1 cellular context compared by ENCODE assay signal in the genomic region with DNA sequence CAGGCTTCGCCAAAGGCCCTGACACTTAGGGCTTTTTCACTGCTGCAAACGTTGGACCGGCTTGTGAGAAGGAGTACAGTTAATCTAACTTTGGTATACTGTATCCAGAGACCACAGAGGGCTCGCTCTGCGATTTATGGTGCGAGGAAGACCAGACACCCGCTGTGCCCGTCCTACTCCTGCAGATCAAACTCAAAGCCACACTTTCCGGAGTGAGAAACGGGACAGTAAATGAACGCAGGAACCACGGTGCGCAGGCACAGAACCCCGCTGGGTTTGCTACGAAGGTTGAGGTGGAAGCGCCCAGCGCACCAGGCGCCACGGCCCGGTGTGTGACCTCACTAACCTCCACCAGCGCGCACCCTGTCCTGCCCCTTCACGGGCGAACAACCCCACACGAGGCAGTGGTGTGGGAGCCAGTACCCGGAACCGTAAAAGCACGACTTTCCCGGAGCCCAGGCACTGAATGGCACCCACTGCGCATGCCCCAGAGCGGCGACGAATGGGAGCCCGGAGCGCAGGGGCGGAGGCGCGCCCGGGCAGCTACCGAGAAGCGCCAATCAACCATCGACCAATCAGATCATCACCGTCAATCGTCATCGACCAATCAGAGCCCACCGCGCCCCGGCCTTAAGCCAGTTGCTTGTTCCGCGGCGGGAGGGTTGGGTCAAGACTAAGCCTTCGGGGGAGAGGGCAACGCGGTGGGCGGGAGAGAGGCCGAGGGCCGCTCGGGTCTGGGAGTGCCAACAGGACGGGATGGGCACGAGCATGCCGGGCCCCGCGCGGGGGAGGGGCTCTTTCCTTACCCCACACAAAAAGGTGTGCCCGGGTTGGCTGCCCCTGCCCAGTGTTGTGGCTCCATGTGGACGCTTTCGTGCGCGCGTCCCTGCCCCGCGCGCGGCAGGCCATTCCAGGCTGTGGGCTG.
TF ChIP-seq lines count a peak whose summit lies in the region.

No MANE protein-coding gene starts in this region.

TF ChIP-seq in HepG2, 621 proteins besides CTCF, POLR2A, EP300 and RAD21 (continued from another document and continues in another):
- TF ChIP-seq, protein P1, sequence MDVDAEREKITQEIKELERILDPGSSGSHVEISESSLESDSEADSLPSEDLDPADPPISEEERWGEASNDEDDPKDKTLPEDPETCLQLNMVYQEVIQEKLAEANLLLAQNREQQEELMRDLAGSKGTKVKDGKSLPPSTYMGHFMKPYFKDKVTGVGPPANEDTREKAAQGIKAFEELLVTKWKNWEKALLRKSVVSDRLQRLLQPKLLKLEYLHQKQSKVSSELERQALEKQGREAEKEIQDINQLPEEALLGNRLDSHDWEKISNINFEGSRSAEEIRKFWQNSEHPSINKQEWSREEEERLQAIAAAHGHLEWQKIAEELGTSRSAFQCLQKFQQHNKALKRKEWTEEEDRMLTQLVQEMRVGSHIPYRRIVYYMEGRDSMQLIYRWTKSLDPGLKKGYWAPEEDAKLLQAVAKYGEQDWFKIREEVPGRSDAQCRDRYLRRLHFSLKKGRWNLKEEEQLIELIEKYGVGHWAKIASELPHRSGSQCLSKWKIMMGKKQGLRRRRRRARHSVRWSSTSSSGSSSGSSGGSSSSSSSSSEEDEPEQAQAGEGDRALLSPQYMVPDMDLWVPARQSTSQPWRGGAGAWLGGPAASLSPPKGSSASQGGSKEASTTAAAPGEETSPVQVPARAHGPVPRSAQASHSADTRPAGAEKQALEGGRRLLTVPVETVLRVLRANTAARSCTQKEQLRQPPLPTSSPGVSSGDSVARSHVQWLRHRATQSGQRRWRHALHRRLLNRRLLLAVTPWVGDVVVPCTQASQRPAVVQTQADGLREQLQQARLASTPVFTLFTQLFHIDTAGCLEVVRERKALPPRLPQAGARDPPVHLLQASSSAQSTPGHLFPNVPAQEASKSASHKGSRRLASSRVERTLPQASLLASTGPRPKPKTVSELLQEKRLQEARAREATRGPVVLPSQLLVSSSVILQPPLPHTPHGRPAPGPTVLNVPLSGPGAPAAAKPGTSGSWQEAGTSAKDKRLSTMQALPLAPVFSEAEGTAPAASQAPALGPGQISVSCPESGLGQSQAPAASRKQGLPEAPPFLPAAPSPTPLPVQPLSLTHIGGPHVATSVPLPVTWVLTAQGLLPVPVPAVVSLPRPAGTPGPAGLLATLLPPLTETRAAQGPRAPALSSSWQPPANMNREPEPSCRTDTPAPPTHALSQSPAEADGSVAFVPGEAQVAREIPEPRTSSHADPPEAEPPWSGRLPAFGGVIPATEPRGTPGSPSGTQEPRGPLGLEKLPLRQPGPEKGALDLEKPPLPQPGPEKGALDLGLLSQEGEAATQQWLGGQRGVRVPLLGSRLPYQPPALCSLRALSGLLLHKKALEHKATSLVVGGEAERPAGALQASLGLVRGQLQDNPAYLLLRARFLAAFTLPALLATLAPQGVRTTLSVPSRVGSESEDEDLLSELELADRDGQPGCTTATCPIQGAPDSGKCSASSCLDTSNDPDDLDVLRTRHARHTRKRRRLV (CRISPR knock-in tag; IDR thresholded peaks at IDR 0.05): no peak
- TF ChIP-seq ARID2 (CRISPR knock-in tag; IDR thresholded peaks at IDR 0.05; ENCODE audit: borderline replicate concordance): 0 out of 2 replicates have a peak, but pooled peaks have one; percentile 42
- no peak for TF ChIP-seq ATM (IDR thresholded peaks at IDR 0.05; ENCODE audit: borderline replicate concordance)
- TF ChIP-seq ZBTB8A (CRISPR knock-in tag; IDR thresholded peaks at IDR 0.05; ENCODE audit: borderline replicate concordance, low read depth): no peak
- TF ChIP-seq ARHGAP35 (CRISPR knock-in tag; IDR thresholded peaks at IDR 0.05; ENCODE audit: borderline replicate concordance): no peak
- peak; percentile 76 for TF ChIP-seq HOXA5 (CRISPR knock-in tag; IDR thresholded peaks at IDR 0.05)
- no peak for TF ChIP-seq ZNF773 (CRISPR knock-in tag; IDR thresholded peaks at IDR 0.05; ENCODE audit: borderline replicate concordance)
- TF ChIP-seq ZNF792 (CRISPR knock-in tag; IDR thresholded peaks at IDR 0.05): no peak
- no peak; the same call in 1 of the 2 replicates for TF ChIP-seq SMAD3 (CRISPR knock-in tag; IDR thresholded peaks at IDR 0.05)
- no peak for TF ChIP-seq ERF (CRISPR knock-in tag; IDR thresholded peaks at IDR 0.05)
- TF ChIP-seq EZH2 (conservative IDR thresholded peaks at IDR 0.05; ENCODE audit: low read depth, low read length): no peak
- TF ChIP-seq TBP (CRISPR knock-in tag; IDR thresholded peaks at IDR 0.05): no peak
- TF ChIP-seq, protein P2, sequence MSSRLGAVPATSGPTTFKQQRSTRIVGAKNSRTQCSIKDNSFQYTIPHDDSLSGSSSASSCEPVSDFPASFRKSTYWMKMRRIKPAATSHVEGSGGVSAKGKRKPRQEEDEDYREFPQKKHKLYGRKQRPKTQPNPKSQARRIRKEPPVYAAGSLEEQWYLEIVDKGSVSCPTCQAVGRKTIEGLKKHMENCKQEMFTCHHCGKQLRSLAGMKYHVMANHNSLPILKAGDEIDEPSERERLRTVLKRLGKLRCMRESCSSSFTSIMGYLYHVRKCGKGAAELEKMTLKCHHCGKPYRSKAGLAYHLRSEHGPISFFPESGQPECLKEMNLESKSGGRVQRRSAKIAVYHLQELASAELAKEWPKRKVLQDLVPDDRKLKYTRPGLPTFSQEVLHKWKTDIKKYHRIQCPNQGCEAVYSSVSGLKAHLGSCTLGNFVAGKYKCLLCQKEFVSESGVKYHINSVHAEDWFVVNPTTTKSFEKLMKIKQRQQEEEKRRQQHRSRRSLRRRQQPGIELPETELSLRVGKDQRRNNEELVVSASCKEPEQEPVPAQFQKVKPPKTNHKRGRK (CRISPR knock-in tag; IDR thresholded peaks at IDR 0.05): no peak
- TF ChIP-seq RBM22 (optimal IDR thresholded peaks at IDR 0.05; ENCODE audit: low read length): no peak
- peak; percentile 72 for TF ChIP-seq RBM39 (IDR thresholded peaks at IDR 0.05; ENCODE audit: low read depth, low read length, poor library complexity, severe bottlenecking)
- no peak for TF ChIP-seq ZSCAN29 (CRISPR knock-in tag; conservative IDR thresholded peaks at IDR 0.05)
- TF ChIP-seq, protein P3, sequence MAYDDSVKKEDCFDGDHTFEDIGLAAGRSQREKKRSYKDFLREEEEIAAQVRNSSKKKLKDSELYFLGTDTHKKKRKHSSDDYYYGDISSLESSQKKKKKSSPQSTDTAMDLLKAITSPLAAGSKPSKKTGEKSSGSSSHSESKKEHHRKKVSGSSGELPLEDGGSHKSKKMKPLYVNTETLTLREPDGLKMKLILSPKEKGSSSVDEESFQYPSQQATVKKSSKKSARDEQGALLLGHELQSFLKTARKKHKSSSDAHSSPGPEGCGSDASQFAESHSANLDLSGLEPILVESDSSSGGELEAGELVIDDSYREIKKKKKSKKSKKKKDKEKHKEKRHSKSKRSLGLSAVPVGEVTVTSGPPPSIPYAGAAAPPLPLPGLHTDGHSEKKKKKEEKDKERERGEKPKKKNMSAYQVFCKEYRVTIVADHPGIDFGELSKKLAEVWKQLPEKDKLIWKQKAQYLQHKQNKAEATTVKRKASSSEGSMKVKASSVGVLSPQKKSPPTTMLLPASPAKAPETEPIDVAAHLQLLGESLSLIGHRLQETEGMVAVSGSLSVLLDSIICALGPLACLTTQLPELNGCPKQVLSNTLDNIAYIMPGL (CRISPR knock-in tag; IDR thresholded peaks at IDR 0.05; ENCODE audit: borderline replicate concordance in 1 of 2, low read depth in 1 of 2): no peak
- TF ChIP-seq HNRNPK (IDR thresholded peaks at IDR 0.05; ENCODE audit: low read depth, low read length, poor library complexity, severe bottlenecking): peak; percentile 36
- peak; percentile 17; the same call in 1 of the 2 replicates for TF ChIP-seq ZNF891 (CRISPR knock-in tag; IDR thresholded peaks at IDR 0.05)
- no peak for TF ChIP-seq GTF3A (CRISPR knock-in tag; conservative IDR thresholded peaks at IDR 0.05)
- no peak for TF ChIP-seq ZNF766 (CRISPR knock-in tag; IDR thresholded peaks at IDR 0.05; ENCODE audit: borderline replicate concordance)
- no peak for TF ChIP-seq U2AF1 (optimal IDR thresholded peaks at IDR 0.05; ENCODE audit: low read depth, low read length)
- no peak for TF ChIP-seq NR3C1 (CRISPR knock-in tag; IDR thresholded peaks at IDR 0.05)
- TF ChIP-seq ZNF83 (CRISPR knock-in tag; IDR thresholded peaks at IDR 0.05; ENCODE audit: borderline replicate concordance): 0 out of 2 replicates have a peak, but pooled peaks have one; percentile 17
- no peak for TF ChIP-seq MEF2D (CRISPR knock-in tag; IDR thresholded peaks at IDR 0.05)
- TF ChIP-seq, protein P4, sequence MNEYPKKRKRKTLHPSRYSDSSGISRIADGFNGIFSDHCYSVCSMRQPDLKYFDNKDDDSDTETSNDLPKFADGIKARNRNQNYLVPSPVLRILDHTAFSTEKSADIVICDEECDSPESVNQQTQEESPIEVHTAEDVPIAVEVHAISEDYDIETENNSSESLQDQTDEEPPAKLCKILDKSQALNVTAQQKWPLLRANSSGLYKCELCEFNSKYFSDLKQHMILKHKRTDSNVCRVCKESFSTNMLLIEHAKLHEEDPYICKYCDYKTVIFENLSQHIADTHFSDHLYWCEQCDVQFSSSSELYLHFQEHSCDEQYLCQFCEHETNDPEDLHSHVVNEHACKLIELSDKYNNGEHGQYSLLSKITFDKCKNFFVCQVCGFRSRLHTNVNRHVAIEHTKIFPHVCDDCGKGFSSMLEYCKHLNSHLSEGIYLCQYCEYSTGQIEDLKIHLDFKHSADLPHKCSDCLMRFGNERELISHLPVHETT (CRISPR knock-in tag; conservative IDR thresholded peaks at IDR 0.05): no peak
- no peak for TF ChIP-seq ZNF850 (CRISPR knock-in tag; conservative IDR thresholded peaks at IDR 0.05)
- TF ChIP-seq ZNF646 (CRISPR knock-in tag; IDR thresholded peaks at IDR 0.05): no peak
- no peak for TF ChIP-seq ZNF883 (CRISPR knock-in tag; IDR thresholded peaks at IDR 0.05; ENCODE audit: not compliant biosample characterization)
- TF ChIP-seq MEIS2 (CRISPR knock-in tag; IDR thresholded peaks at IDR 0.05): no peak
- TF ChIP-seq ONECUT2 (CRISPR knock-in tag; IDR thresholded peaks at IDR 0.05): no peak
- TF ChIP-seq ZFX (CRISPR knock-in tag; IDR thresholded peaks at IDR 0.05; ENCODE audit: low read depth): peak; percentile 64
- TF ChIP-seq ZSCAN25 (CRISPR knock-in tag; IDR thresholded peaks at IDR 0.05): no peak
- TF ChIP-seq AGO1 (IDR thresholded peaks at IDR 0.05; ENCODE audit: low read depth, low read length, poor library complexity, severe bottlenecking): peak; percentile 78
- no peak for TF ChIP-seq U2AF2 (IDR thresholded peaks at IDR 0.05; ENCODE audit: low read depth, low read length)
- no peak for TF ChIP-seq HNF4G (IDR thresholded peaks at IDR 0.05; ENCODE audit: borderline replicate concordance, low read depth, low read length)
- TF ChIP-seq HNF4G (CRISPR knock-in tag; IDR thresholded peaks at IDR 0.05; ENCODE audit: borderline replicate concordance, low read depth): no peak
- no peak for TF ChIP-seq ZBTB42 (CRISPR knock-in tag; IDR thresholded peaks at IDR 0.05)
- TF ChIP-seq ZNF431 (CRISPR knock-in tag; IDR thresholded peaks at IDR 0.05; ENCODE audit: borderline replicate concordance, low read depth): no peak
- TF ChIP-seq HIVEP1 (CRISPR knock-in tag; IDR thresholded peaks at IDR 0.05): no peak
- no peak for TF ChIP-seq GLMP (CRISPR knock-in tag; IDR thresholded peaks at IDR 0.05; ENCODE audit: borderline replicate concordance)
- TF ChIP-seq PPARG (CRISPR knock-in tag; conservative IDR thresholded peaks at IDR 0.05): 0 out of 2 replicates have a peak, but pooled peaks have one; percentile 16
- TF ChIP-seq ZNF20 (CRISPR knock-in tag; IDR thresholded peaks at IDR 0.05): no peak
- no peak for TF ChIP-seq ZNF768 (CRISPR knock-in tag; IDR thresholded peaks at IDR 0.05)
- no peak for TF ChIP-seq ARNTL (CRISPR knock-in tag; IDR thresholded peaks at IDR 0.05)
